6 cellular contexts compared by ENCODE assay signal in the genomic region with DNA sequence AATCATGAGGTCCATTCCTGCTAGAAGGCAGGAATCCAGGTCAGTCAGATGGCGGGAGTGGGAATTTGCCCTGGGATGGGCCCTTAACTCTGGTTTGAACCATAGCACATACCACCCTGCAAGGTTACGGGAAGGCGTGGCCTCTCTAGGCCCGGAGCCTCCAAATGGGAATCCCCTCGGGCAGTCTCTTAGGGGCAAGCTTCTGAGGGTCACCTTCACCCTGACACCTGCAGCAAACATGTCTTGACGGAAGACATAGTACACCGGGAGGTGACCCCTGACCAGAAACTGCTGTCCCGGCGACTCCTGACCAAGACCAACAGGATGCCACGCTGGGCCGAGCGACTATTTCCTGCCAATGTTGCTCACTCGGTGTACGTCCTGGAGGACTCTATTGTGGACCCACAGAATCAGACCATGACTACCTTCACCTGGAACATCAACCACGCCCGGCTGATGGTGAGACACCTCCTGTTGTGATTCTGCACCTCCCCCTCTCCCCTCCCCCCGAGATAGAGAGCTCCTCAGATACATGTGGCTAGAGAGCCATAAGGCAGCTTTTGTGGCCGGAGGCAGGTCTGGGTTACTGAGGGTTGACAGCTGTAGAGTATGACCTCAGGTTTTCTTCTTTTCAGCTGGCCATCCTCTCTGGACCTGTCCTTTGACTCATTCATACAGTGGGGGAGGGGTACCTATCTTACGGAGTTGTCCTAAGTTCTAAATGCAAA. TPM values are rescaled to one million over a fixed set of nuclear protein-coding genes. Genes with fewer than 3 reads are reported as not detected.
DNase-seq lines count a peak whose midpoint lies in the region; ATAC-seq and TF ChIP-seq lines count a peak whose summit lies in the region.

No MANE protein-coding gene starts in this region.

- H3K4ac ChIP-seq in H9 (ENCODE audit: low read depth, low read length): no peak overlapping the region

- intact Hi-C loops in activated CD4-positive, alpha-beta memory T cell treated with anti-CD3 and anti-CD28 coated beads for 36 hours (cut with micrococcal nuclease): loop anchor here (5.0 kb wide), 1 partner anchor 172 kb away; the partner anchor contains the start of gene NSD1
- intact Hi-C loops in sciatic nerve (cut with DNase I): loop anchor here (5.0 kb wide), 1 partner anchor 177 kb away; no protein-coding TSS in a partner anchor

- H3K56ac ChIP-seq in H9 (ENCODE audit: insufficient read length, low read depth, low read length): no peak overlapping the region

- H4K5ac ChIP-seq in H9 (ENCODE audit: insufficient read length, low read depth, low read length): no peak overlapping the region

- no CpG with 5 or more reads among the region's 19 CpGs for WGBS in H9 (ENCODE audit: extremely low coverage, insufficient read length, low lambda C conversion rate)

- POLR2A ChIA-PET in activated CD4-positive, alpha-beta memory T cell treated with anti-CD3 and anti-CD28 coated beads for 36 hours (lab: Charles Lee): interaction anchor here (1.9 kb wide), 1 partner anchor 47 kb away, joined by 4 read pairs; the partner anchor contains the start of gene LMAN2

- H2BK120ac ChIP-seq in H9 (ENCODE audit: low read depth, low read length, poor library complexity, severe bottlenecking): no peak overlapping the region

- TF ChIP-seq CTCF in H9 (conservative IDR thresholded peaks at IDR 0.05): no peak

- H2AFZ ChIP-seq in H9 (ENCODE audit: low read length): no peak overlapping the region

- H2BK12ac ChIP-seq in H9 (ENCODE audit: insufficient read length, low read depth, low read length): no peak overlapping the region

- peak overlapping the region; percentile 71 for H3K4me2 ChIP-seq in H9 (ENCODE audit: insufficient read depth, insufficient read length, low read length)

- no peaks in the 10 kb centered on the region for H3K79me1 ChIP-seq in H9 (ENCODE audit: insufficient read depth, low read depth, low read length, poor library complexity, severe bottlenecking)

- H2BK5ac ChIP-seq in H9 (ENCODE audit: insufficient read length, low read length): no peak overlapping the region

- H3K79me2 ChIP-seq in H9 (ENCODE audit: insufficient read depth, low read length): peaks cover 9% of the 10 kb centered on the region; the same call in 1 of the 2 replicates

- H3K27me3 Mint-ChIP-seq in H9 (ENCODE audit: low read depth): peaks cover 1% of the 10 kb centered on the region; the same call in 1 of the 2 replicates
- H3K27me3 Mint-ChIP-seq in activated CD4-positive, alpha-beta memory T cell treated with anti-CD3 and anti-CD28 coated beads for 36 hours: no peaks in the 10 kb centered on the region

- H3K27me3 ChIP-seq in H9 (ENCODE audit: insufficient read depth, low read length): no peaks in the 10 kb centered on the region

- H2BK20ac ChIP-seq in H9 (ENCODE audit: low read depth, low read length, poor library complexity, severe bottlenecking): no peak overlapping the region

- peaks cover 13% of the 10 kb centered on the region for H3K23me2 ChIP-seq in H9 (ENCODE audit: insufficient read length, low read depth, low read length, poor library complexity, severe bottlenecking)

- peak overlapping the region; percentile 93 to 96 for H3K4me3 Mint-ChIP-seq in H9
- peak overlapping the region; percentile 96 for H3K4me3 Mint-ChIP-seq in activated CD4-positive, alpha-beta memory T cell treated with anti-CD3 and anti-CD28 coated beads for 36 hours

- H3K23ac ChIP-seq in H9 (ENCODE audit: insufficient read length, low read depth, low read length): no peak overlapping the region

- no peak overlapping the region for H3K27ac ChIP-seq in H9 (ENCODE audit: insufficient read length, low read depth, low read length)

- no peak overlapping the region for H3K18ac ChIP-seq in H9 (ENCODE audit: insufficient read length, low read depth, low read length)

- DNase-seq in H9: no peak
- DNase-seq in activated CD4-positive, alpha-beta memory T cell treated with anti-CD3 and anti-CD28 coated beads for 36 hours: peak; percentile 46
- DNase-seq in lung microvascular endothelial cell (ENCODE audit: low read depth in 2 of 2): peak; percentile 36 to 49
- no peak for DNase-seq in effector CD4-positive, alpha-beta T cell
- no peak for DNase-seq in sciatic nerve (ENCODE audit: low spot score)
- DNase-seq in GF-D8 (lab: John Stamatoyannopoulos, UW): no peak

- no peak overlapping the region for H3T11ph ChIP-seq in H9 (ENCODE audit: low read length)

- H4K91ac ChIP-seq in H9 (ENCODE audit: insufficient read length, low read depth, low read length): no peak overlapping the region

- H4K8ac ChIP-seq in H9 (replicated peaks; ENCODE audit: insufficient read length, low read depth, low read length): no peak overlapping the region

- H3K9ac ChIP-seq in H9 (ENCODE audit: extremely low read depth, insufficient read length, low read length): peak overlapping the region; percentile 93

- H3K4me1 ChIP-seq in H9 (ENCODE audit: insufficient read depth, low read length): no peaks in the 10 kb centered on the region

- peaks cover 24 to 33% of the 10 kb centered on the region in 2 experiments for H3K4me1 Mint-ChIP-seq in H9
- peaks cover 59% of the 10 kb centered on the region for H3K4me1 Mint-ChIP-seq in activated CD4-positive, alpha-beta memory T cell treated with anti-CD3 and anti-CD28 coated beads for 36 hours (ENCODE audit: low read depth)

- CTCF ChIA-PET in activated CD4-positive, alpha-beta memory T cell treated with anti-CD3 and anti-CD28 coated beads for 36 hours (lab: Charles Lee): interaction anchor here (0.6 to 1.3 kb wide), 3 partner anchors 150 to 196 kb away, joined by 3 read pairs; no protein-coding TSS in a partner anchor

- no peak overlapping the region for H3K14ac ChIP-seq in H9 (ENCODE audit: insufficient read depth, low read length)

- peaks cover 5% of the 10 kb centered on the region for H4K20me1 ChIP-seq in H9 (ENCODE audit: control insufficient read depth, insufficient read depth, insufficient read length)

- H2AK5ac ChIP-seq in H9 (ENCODE audit: insufficient read length, low read length): no peak overlapping the region

- no peaks in the 10 kb centered on the region for H3K9me3 Mint-ChIP-seq in H9
- no peaks in the 10 kb centered on the region for H3K9me3 Mint-ChIP-seq in activated CD4-positive, alpha-beta memory T cell treated with anti-CD3 and anti-CD28 coated beads for 36 hours

- no peaks in the 10 kb centered on the region for H3K9me3 ChIP-seq in H9 (ENCODE audit: control insufficient read depth, low read depth, low read length)

- H2BK15ac ChIP-seq in H9 (ENCODE audit: low read depth, low read length): no peak overlapping the region

- ATAC-seq in sciatic nerve: no peak

- H3K36me3 Mint-ChIP-seq in H9 (ENCODE audit: insufficient read depth in 1 of 3, low read depth in 3 of 3): peaks cover 24 to 44% (median 31%) of the 10 kb centered on the region in 3 experiments
- peaks cover 32% of the 10 kb centered on the region for H3K36me3 Mint-ChIP-seq in activated CD4-positive, alpha-beta memory T cell treated with anti-CD3 and anti-CD28 coated beads for 36 hours

- H3K27ac Mint-ChIP-seq in H9: peak overlapping the region; percentile 90 to 98 (median 94)
- peak overlapping the region; percentile 82 for H3K27ac Mint-ChIP-seq in activated CD4-positive, alpha-beta memory T cell treated with anti-CD3 and anti-CD28 coated beads for 36 hours

RNA-seq across cellular contexts. Expression of gene PRELID1, which starts 1.0 kb away (rescaled TPM):
- 212 and 213 TPM in 2 replicates for total RNA-seq in H9 (2021)
- 100 to 1,000 TPM; 247 to 248 TPM for total RNA-seq in activated CD4-positive, alpha-beta memory T cell treated with anti-CD3 and anti-CD28 coated beads for 36 hours
- total RNA-seq in lung microvascular endothelial cell: 109 and 112 TPM in 2 replicates
- total RNA-seq in sciatic nerve: 50.1 TPM

RNA-seq across cellular contexts. Expression of gene RAB24, which starts 1.0 kb away (rescaled TPM):
- 17.6 and 18.6 TPM in 2 replicates for total RNA-seq in H9 (2021)
- 10 to 100 TPM; 21.7 to 22.1 TPM for total RNA-seq in activated CD4-positive, alpha-beta memory T cell treated with anti-CD3 and anti-CD28 coated beads for 36 hours
- 8.7 and 13.9 TPM in 2 replicates for total RNA-seq in lung microvascular endothelial cell
- 24.4 TPM for total RNA-seq in sciatic nerve

RNA-seq across cellular contexts. Expression of gene MXD3, which starts 7.1 kb away (rescaled TPM):
- total RNA-seq in H9 (2021): 9.8 and 10.9 TPM in 2 replicates
- total RNA-seq in activated CD4-positive, alpha-beta memory T cell treated with anti-CD3 and anti-CD28 coated beads for 36 hours: 10 to 100 TPM; 31.2 to 33.4 TPM
- 8.1 and 10.5 TPM in 2 replicates for total RNA-seq in lung microvascular endothelial cell
- total RNA-seq in sciatic nerve: 9.9 TPM

RNA-seq across cellular contexts. Expression of gene LMAN2, which starts 46.9 kb away (rescaled TPM):
- 105 and 106 TPM in 2 replicates for total RNA-seq in H9 (2021)
- total RNA-seq in activated CD4-positive, alpha-beta memory T cell treated with anti-CD3 and anti-CD28 coated beads for 36 hours: 100 to 1,000 TPM in 1 of 2 experiments, 10 to 100 TPM in 1; 98.3 to 104 TPM
- total RNA-seq in lung microvascular endothelial cell: 289 and 376 TPM in 2 replicates
- 70.0 TPM for total RNA-seq in sciatic nerve

RNA-seq across cellular contexts. Expression of gene RGS14, which starts 53.2 kb away (rescaled TPM):
- total RNA-seq in H9 (2021) (12.3 and 16.4 TPM in 2 replicates), lung microvascular endothelial cell (2.8 and 4.4 TPM in 2 replicates), sciatic nerve (9.3 TPM)
- total RNA-seq in activated CD4-positive, alpha-beta memory T cell treated with anti-CD3 and anti-CD28 coated beads for 36 hours: 10 to 100 TPM; 43.9 to 47.2 TPM

Comparison
In these comparisons a context has a peak if more than half of its experiments do, and no peak if none do; other contexts are left out.
1. DNase-seq: peak in activated CD4-positive, alpha-beta memory T cell treated with anti-CD3 and anti-CD28 coated beads for 36 hours (single experiment) and lung microvascular endothelial cell (2 of 2); none in H9 (single experiment), effector CD4-positive, alpha-beta T cell (single experiment), sciatic nerve (single experiment) and GF-D8 (single experiment).